Comparison of ENCODE assay signal across 33 cellular contexts in genomic region chr9:93368437-93368836, GRCh38.
DNase-seq lines count a peak whose midpoint lies in the region; ATAC-seq, FAIRE-seq and TF ChIP-seq lines count a peak whose summit lies in the region.
"Had no signal": no experiment of that assay in that cellular context is flagged by ENCODE, and none has a peak within 500 bp of the region (broad histone marks: within the 10 kb centered on the region; RNA-seq: fewer than 3 reads in every experiment).

No MANE protein-coding gene starts in this region.

- no peaks in the 10 kb centered on the region for H4K20me1 ChIP-seq in K562 (replicated peaks; ENCODE audit: control insufficient read depth, insufficient read depth, low read length)
- H4K20me1 ChIP-seq: BLaER1; BLaER1 treated with 17β-estradiol and CSF1 and Interleukin-3, amounts not matched to agents 10 nM and 100 nM had no signal

- no peak overlapping the region for H3K27ac ChIP-seq in K562 (ENCODE audit: extremely low read depth, low read depth, low read length)
- H3K27ac ChIP-seq: 22Rv1; A549; BLaER1; BLaER1 treated with 17β-estradiol and CSF1 and Interleukin-3, amounts not matched to agents 10 nM and 100 nM; C4-2B had no signal

- TF ChIP-seq CTCF in WTC11 (IDR thresholded peaks at IDR 0.05): no peak
- no peak for TF ChIP-seq CTCF in K562 (IDR thresholded peaks at IDR 0.05 in 2 of 3, conservative IDR thresholded peaks at IDR 0.05 in 1 of 3; ENCODE audit: insufficient read depth in 2 of 3, low read depth in 1 of 3, low read length in 3 of 3)

- in situ Hi-C loops in K562 (cut with MboI): no loop called here

- no peak for TF ChIP-seq EP300 in K562 (IDR thresholded peaks at IDR 0.05; ENCODE audit: low read length)

- FAIRE-seq in K562 (lab: Jason Lieb, UNC): no peak
- FAIRE-seq: A204.1, A549, D721Med had no signal

- H3K9ac ChIP-seq in K562 (ENCODE audit: insufficient read depth in 1 of 2, low read depth in 2 of 2, low read length in 2 of 2): no peak overlapping the region
- H3K9ac ChIP-seq: BLaER1; BLaER1 treated with 17β-estradiol and CSF1 and Interleukin-3, amounts not matched to agents 10 nM and 100 nM had no signal

- no peaks in the 10 kb centered on the region for H3K4me1 ChIP-seq in K562 (replicated peaks in 1 of 2; ENCODE audit: control insufficient read depth in 2 of 2, insufficient read depth in 2 of 2, low read length in 2 of 2)
- H3K4me1 ChIP-seq: A549, BE2C, Caco-2 had no signal

- H3K27me3 ChIP-seq in K562 (ENCODE audit: control insufficient read depth in 2 of 2, insufficient read depth in 2 of 2, low read length in 2 of 2): peaks cover 3 to 14% of the 10 kb centered on the region in 2 experiments; a peak in 3 of 5 replicates
- H3K27me3 ChIP-seq: BE2C; BLaER1; BLaER1 treated with 17β-estradiol and CSF1 and Interleukin-3, amounts not matched to agents 10 nM and 100 nM had no signal

- CTCF ChIA-PET in WTC11 (lab: Charles Lee) (no interaction called here), K562 (lab: Yijun Ruan, JAX; ENCODE audit: low intra/inter-chr PET ratio) (no interaction called here)

- no peak overlapping the region for H3K4me3 ChIP-seq in K562
- H3K4me3 ChIP-seq: A549; BLaER1; BLaER1 treated with 17β-estradiol and CSF1 and Interleukin-3, amounts not matched to agents 10 nM and 100 nM had no signal

- H2AFZ ChIP-seq in K562 (ENCODE audit: low read depth, low read length): no peak overlapping the region

- H3K4me3 Mint-ChIP-seq in WTC11: no peak overlapping the region
- H3K4me3 Mint-ChIP-seq: B cell; CD14-positive monocyte; CD4-positive, alpha-beta memory T cell; CD4-positive, alpha-beta T cell; CD4-positive, CD25-positive, alpha-beta regulatory T cell; CD8-positive, alpha-beta memory T cell; CD8-positive, alpha-beta T cell had no signal

- H3K27ac Mint-ChIP-seq in WTC11: no peak overlapping the region
- H3K27ac Mint-ChIP-seq: B cell; CD4-positive, alpha-beta memory T cell; CD4-positive, alpha-beta T cell; CD4-positive, CD25-positive, alpha-beta regulatory T cell; CD8-positive, alpha-beta memory T cell; CD8-positive, alpha-beta T cell had no signal

- peaks cover 59% of the 10 kb centered on the region for H3K27me3 Mint-ChIP-seq in WTC11 (ENCODE audit: low read depth)
- H3K27me3 Mint-ChIP-seq: CD4-positive, alpha-beta T cell had no signal

- H3K36me3 Mint-ChIP-seq in WTC11: peaks cover 15% of the 10 kb centered on the region
- H3K36me3 Mint-ChIP-seq: CD14-positive monocyte; CD4-positive, alpha-beta memory T cell; CD4-positive, CD25-positive, alpha-beta regulatory T cell; CD8-positive, alpha-beta T cell had no signal

- DNase-seq in WTC11 (ENCODE audit: low spot score) (no peak), K562 (ENCODE audit: extremely low read depth in 1 of 4, low spot score in 3 of 4) (no peak), AG20443 (ENCODE audit: low spot score) (no peak)
- DNase-seq: 8988T; ACHN; AML-193; BE2C; C1 segment of cervical spinal cord; Caco-2; Calu3; CD4-positive, alpha-beta memory T cell; CD4-positive, alpha-beta T cell; CD4-positive, CD25-positive, alpha-beta regulatory T cell; CD8-positive, alpha-beta memory T cell; CD8-positive, alpha-beta T cell; COR-L47; DMS 273 treated with DMSO at 0.1 percent for 48 hours; DMS153; DMS53; DMS79; DMS79 treated with DMSO at 0.1 percent for 48 hours; DND-41; EL had no signal

- TF ChIP-seq RAD21 in K562 (CRISPR knock-in tag; conservative IDR thresholded peaks at IDR 0.05 in 1 of 2, IDR thresholded peaks at IDR 0.05 in 1 of 2): no peak

- H3K4me2 ChIP-seq in K562 (ENCODE audit: insufficient read depth, low read length): no peak overlapping the region
- H3K4me2 ChIP-seq: A549; BLaER1; BLaER1 treated with 17β-estradiol and CSF1 and Interleukin-3, amounts not matched to agents 10 nM and 100 nM had no signal

- H3K9me1 ChIP-seq in K562 (ENCODE audit: control insufficient read depth, insufficient read depth, low read length): no peaks in the 10 kb centered on the region

- intact Hi-C loops in K562 (cut with micrococcal nuclease): no loop called here

- H3K79me2 ChIP-seq in K562 (ENCODE audit: control insufficient read depth, insufficient read depth, low read length): no peaks in the 10 kb centered on the region

- no peaks in the 10 kb centered on the region for H3K36me3 ChIP-seq in K562 (ENCODE audit: control insufficient read depth, insufficient read depth, low read length)
- H3K36me3 ChIP-seq: BE2C; BLaER1; BLaER1 treated with 17β-estradiol and CSF1 and Interleukin-3, amounts not matched to agents 10 nM and 100 nM had no signal

- no peak for TF ChIP-seq POLR2A in K562 (conservative IDR thresholded peaks at IDR 0.05)

- 0% methylated on average over 1 of the region's 1 CpG for whole genome bisulfite sequencing in K562 (ENCODE audit: insufficient coverage, low coverage, missing lambda C conversion rate)

- POLR2A ChIA-PET in WTC11 (lab: Charles Lee): no interaction called here
- POLR2A ChIA-PET in K562 (lab: Yijun Ruan, JAX): no interaction called here

- H3K9me3 ChIP-seq in K562 (replicated peaks; ENCODE audit: control insufficient read depth, insufficient read depth, low read depth, low read length): no peaks in the 10 kb centered on the region
- H3K9me3 ChIP-seq: A549, BE2C, Caco-2 had no signal

- H3K4me1 Mint-ChIP-seq in WTC11: peaks cover 16% of the 10 kb centered on the region
- H3K4me1 Mint-ChIP-seq: B cell; CD4-positive, alpha-beta memory T cell; CD4-positive, CD25-positive, alpha-beta regulatory T cell; CD8-positive, alpha-beta memory T cell had no signal

- H3K9me3 Mint-ChIP-seq in WTC11: peaks cover 10% of the 10 kb centered on the region
- H3K9me3 Mint-ChIP-seq: CD4-positive, alpha-beta T cell; CD8-positive, alpha-beta memory T cell; CD8-positive, alpha-beta T cell had no signal

- no TSS peak for BruUV-seq in K562 (replicated peaks; lab: Mats Ljungman, UMichigan)

- ATAC-seq in WTC11: no peak
- ATAC-seq in K562: no peak
- no peak for ATAC-seq in GM21423 (IDR thresholded peaks at IDR 0.05; ENCODE audit: unreplicated experiment)
- ATAC-seq: A549; CD8-positive, alpha-beta T cell had no signal

TF ChIP-seq in WTC11, 78 proteins besides CTCF, POLR2A, EP300 and RAD21 (continues in another document):
- no peak for TF ChIP-seq MYBL2 (CRISPR knock-in tag; IDR thresholded peaks at IDR 0.05)
- no peak for TF ChIP-seq SMAD4 (CRISPR knock-in tag; IDR thresholded peaks at IDR 0.05)
- no peak for TF ChIP-seq ZBTB21 (CRISPR knock-in tag; IDR thresholded peaks at IDR 0.05; ENCODE audit: borderline replicate concordance)
- no peak for TF ChIP-seq RORB (CRISPR knock-in tag; IDR thresholded peaks at IDR 0.05)

TF ChIP-seq in K562, 482 proteins besides CTCF, POLR2A, EP300 and RAD21:
- TF ChIP-seq POLR3G (IDR thresholded peaks at IDR 0.05; ENCODE audit: extremely low read depth, insufficient read length, insufficient replicate concordance): no peak
- TF ChIP-seq ZNF121 (CRISPR knock-in tag; conservative IDR thresholded peaks at IDR 0.05): peak; percentile 42; the same call in 1 of the 2 replicates
- no peak for TF ChIP-seq ETV1 (tag; conservative IDR thresholded peaks at IDR 0.05; ENCODE audit: low read depth)
- no peak for TF ChIP-seq MTA2 (IDR thresholded peaks at IDR 0.05; ENCODE audit: low read depth)
- no peak for TF ChIP-seq CHD2 (IDR thresholded peaks at IDR 0.05; ENCODE audit: low read depth, low read length)

Comparison
In these comparisons a context has a peak if more than half of its experiments do, and no peak if none do; other contexts are left out.
1. Of the 49 proteins assayed by ChIP-seq in both K562 and WTC11: peak only in K562: none; only in WTC11: none; in both: ZNF121; in neither: 48.